1 cellular context compared by ENCODE assay signal in genomic region chr7:123499211-123499968, GRCh38.
TF ChIP-seq lines count a peak whose summit lies in the region.

No MANE protein-coding gene starts in this region.

TF ChIP-seq in K562, 482 proteins besides CTCF, POLR2A, EP300 and RAD21 (continued from another document and continues in another):
- TF ChIP-seq NFE2 (IDR thresholded peaks at IDR 0.05; ENCODE audit: low read depth) (no peak), NR2F6 (CRISPR knock-in tag; IDR thresholded peaks at IDR 0.05) (no peak), MCM5 (IDR thresholded peaks at IDR 0.05; ENCODE audit: low read depth) (no peak), SRSF7 (optimal IDR thresholded peaks at IDR 0.05; ENCODE audit: low read depth, low read length) (no peak), DMBX1 (CRISPR knock-in tag; IDR thresholded peaks at IDR 0.05; ENCODE audit: borderline replicate concordance) (peak; percentile 99), KLF16 (IDR thresholded peaks at IDR 0.05) (no peak), BRF1 (IDR thresholded peaks at IDR 0.05; ENCODE audit: borderline replicate concordance, extremely low read depth, insufficient read length) (no peak), ZNF561 (CRISPR knock-in tag; conservative IDR thresholded peaks at IDR 0.05) (peak; percentile 82), NFIC (IDR thresholded peaks at IDR 0.05) (no peak), ZKSCAN8 (CRISPR knock-in tag; IDR thresholded peaks at IDR 0.05) (peak; percentile 91), ETS2 (tag; IDR thresholded peaks at IDR 0.05; ENCODE audit: borderline replicate concordance, poor library complexity, severe bottlenecking) (peak; percentile 76), SRF (CRISPR knock-in tag; IDR thresholded peaks at IDR 0.05) (0 out of 4 replicates have a peak, but pooled peaks of 1 of the 2 experiments have one; percentile 35), SIN3B (IDR thresholded peaks at IDR 0.05; ENCODE audit: low read depth) (no peak), ARID3B (CRISPR knock-in tag; IDR thresholded peaks at IDR 0.05; ENCODE audit: borderline replicate concordance) (peak; percentile 93; the same call in 1 of the 2 replicates), DACH1 (IDR thresholded peaks at IDR 0.05; ENCODE audit: partially characterized antibody) (no peak), ZNF436 (CRISPR knock-in tag; IDR thresholded peaks at IDR 0.05) (no peak), RFX1 (IDR thresholded peaks at IDR 0.05) (no peak), MYNN (IDR thresholded peaks at IDR 0.05) (no peak), MYNN (CRISPR knock-in tag; IDR thresholded peaks at IDR 0.05) (no peak), PRMT5 (CRISPR knock-in tag; IDR thresholded peaks at IDR 0.05) (no peak), FOXJ3 (CRISPR knock-in tag; IDR thresholded peaks at IDR 0.05) (no peak), TBL1XR1 (IDR thresholded peaks at IDR 0.05; ENCODE audit: low read length in 2 of 2) (no peak), RBM14 (IDR thresholded peaks at IDR 0.05; ENCODE audit: borderline replicate concordance, insufficient read depth, low read depth, low read length) (no peak), JUN (IDR thresholded peaks at IDR 0.05; ENCODE audit: borderline replicate concordance, low read depth, low read length) (no peak), JUN (CRISPR knock-in tag; IDR thresholded peaks at IDR 0.05; ENCODE audit: borderline replicate concordance) (no peak), HMBOX1 (IDR thresholded peaks at IDR 0.05) (no peak), CEBPZ (IDR thresholded peaks at IDR 0.05; ENCODE audit: borderline replicate concordance, low read depth, low read length) (no peak), ZBTB40 (IDR thresholded peaks at IDR 0.05) (no peak), ZBTB40 (CRISPR knock-in tag; IDR thresholded peaks at IDR 0.05) (no peak), NCOA2 (IDR thresholded peaks at IDR 0.05; ENCODE audit: partially characterized antibody in 2 of 2) (no peak), POLR2B (IDR thresholded peaks at IDR 0.05; ENCODE audit: low read depth, partially characterized antibody) (no peak), SREBF1 (IDR thresholded peaks at IDR 0.05; ENCODE audit: borderline replicate concordance, low read depth, low read length) (no peak), ZNF143 (CRISPR knock-in tag; IDR thresholded peaks at IDR 0.05) (no peak)
- TF ChIP-seq, protein P1, sequence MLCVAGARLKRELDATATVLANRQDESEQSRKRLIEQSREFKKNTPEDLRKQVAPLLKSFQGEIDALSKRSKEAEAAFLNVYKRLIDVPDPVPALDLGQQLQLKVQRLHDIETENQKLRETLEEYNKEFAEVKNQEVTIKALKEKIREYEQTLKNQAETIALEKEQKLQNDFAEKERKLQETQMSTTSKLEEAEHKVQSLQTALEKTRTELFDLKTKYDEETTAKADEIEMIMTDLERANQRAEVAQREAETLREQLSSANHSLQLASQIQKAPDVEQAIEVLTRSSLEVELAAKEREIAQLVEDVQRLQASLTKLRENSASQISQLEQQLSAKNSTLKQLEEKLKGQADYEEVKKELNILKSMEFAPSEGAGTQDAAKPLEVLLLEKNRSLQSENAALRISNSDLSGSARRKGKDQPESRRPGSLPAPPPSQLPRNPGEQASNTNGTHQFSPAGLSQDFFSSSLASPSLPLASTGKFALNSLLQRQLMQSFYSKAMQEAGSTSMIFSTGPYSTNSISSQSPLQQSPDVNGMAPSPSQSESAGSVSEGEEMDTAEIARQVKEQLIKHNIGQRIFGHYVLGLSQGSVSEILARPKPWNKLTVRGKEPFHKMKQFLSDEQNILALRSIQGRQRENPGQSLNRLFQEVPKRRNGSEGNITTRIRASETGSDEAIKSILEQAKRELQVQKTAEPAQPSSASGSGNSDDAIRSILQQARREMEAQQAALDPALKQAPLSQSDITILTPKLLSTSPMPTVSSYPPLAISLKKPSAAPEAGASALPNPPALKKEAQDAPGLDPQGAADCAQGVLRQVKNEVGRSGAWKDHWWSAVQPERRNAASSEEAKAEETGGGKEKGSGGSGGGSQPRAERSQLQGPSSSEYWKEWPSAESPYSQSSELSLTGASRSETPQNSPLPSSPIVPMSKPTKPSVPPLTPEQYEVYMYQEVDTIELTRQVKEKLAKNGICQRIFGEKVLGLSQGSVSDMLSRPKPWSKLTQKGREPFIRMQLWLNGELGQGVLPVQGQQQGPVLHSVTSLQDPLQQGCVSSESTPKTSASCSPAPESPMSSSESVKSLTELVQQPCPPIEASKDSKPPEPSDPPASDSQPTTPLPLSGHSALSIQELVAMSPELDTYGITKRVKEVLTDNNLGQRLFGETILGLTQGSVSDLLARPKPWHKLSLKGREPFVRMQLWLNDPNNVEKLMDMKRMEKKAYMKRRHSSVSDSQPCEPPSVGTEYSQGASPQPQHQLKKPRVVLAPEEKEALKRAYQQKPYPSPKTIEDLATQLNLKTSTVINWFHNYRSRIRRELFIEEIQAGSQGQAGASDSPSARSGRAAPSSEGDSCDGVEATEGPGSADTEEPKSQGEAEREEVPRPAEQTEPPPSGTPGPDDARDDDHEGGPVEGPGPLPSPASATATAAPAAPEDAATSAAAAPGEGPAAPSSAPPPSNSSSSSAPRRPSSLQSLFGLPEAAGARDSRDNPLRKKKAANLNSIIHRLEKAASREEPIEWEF (CRISPR knock-in tag; IDR thresholded peaks at IDR 0.05), result peak; percentile 91
- TF ChIP-seq, protein P2, sequence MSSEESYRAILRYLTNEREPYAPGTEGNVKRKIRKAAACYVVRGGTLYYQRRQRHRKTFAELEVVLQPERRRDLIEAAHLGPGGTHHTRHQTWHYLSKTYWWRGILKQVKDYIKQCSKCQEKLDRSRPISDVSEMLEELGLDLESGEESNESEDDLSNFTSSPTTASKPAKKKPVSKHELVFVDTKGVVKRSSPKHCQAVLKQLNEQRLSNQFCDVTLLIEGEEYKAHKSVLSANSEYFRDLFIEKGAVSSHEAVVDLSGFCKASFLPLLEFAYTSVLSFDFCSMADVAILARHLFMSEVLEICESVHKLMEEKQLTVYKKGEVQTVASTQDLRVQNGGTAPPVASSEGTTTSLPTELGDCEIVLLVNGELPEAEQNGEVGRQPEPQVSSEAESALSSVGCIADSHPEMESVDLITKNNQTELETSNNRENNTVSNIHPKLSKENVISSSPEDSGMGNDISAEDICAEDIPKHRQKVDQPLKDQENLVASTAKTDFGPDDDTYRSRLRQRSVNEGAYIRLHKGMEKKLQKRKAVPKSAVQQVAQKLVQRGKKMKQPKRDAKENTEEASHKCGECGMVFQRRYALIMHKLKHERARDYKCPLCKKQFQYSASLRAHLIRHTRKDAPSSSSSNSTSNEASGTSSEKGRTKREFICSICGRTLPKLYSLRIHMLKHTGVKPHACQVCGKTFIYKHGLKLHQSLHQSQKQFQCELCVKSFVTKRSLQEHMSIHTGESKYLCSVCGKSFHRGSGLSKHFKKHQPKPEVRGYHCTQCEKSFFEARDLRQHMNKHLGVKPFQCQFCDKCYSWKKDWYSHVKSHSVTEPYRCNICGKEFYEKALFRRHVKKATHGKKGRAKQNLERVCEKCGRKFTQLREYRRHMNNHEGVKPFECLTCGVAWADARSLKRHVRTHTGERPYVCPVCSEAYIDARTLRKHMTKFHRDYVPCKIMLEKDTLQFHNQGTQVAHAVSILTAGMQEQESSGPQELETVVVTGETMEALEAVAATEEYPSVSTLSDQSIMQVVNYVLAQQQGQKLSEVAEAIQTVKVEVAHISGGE (CRISPR knock-in tag; IDR thresholded peaks at IDR 0.05), result peak in 1 of 3 experiments; percentile 77; a peak in 2 of 6 replicates
- TF ChIP-seq, protein P3, sequence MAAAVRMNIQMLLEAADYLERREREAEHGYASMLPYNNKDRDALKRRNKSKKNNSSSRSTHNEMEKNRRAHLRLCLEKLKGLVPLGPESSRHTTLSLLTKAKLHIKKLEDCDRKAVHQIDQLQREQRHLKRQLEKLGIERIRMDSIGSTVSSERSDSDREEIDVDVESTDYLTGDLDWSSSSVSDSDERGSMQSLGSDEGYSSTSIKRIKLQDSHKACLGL (CRISPR knock-in tag; IDR thresholded peaks at IDR 0.05; ENCODE audit: borderline replicate concordance, poor library complexity, severe bottlenecking), result no peak
